1 cellular context compared by ENCODE assay signal in the genomic region with DNA sequence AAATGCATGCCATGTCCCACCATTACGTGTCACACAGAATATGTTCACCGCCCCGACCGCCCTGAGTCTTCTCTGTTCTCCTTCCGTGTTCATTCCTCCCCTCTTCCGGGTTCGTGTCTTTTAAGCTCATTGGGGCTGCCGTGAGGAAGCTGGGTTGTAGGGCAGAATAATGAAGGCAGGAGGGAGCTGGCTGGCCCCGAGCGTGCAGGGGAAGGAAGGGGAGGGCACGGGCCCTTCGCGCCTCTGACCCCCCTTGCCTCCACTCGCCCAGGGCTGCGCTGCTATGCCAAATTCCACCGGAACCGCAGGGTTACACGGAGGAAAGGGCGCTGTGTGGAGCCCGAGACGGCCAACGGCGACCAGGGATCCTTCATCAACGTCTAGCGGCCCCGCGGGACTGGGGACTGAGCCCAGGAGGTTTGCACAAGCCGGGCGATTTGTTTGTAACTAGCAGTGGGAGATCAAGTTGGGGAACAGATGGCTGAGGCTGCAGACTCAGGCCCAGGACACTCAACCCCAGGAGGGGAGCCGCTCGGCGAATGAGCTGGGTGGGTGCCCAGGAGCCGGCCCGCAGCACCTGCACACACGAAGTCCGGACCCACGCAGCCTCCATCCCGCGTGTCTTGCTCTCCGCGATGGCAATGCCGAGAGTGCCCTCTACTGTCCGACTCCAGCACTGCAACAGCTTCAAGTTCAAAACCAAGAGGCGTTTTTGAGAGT.
A peak's percentile ranks its signal among the peaks of the same experiment; 100 is the strongest.
TF ChIP-seq lines count a peak whose summit lies in the region.

No MANE protein-coding gene starts in this region.

TF ChIP-seq in K562, 482 proteins besides CTCF, POLR2A, EP300 and RAD21 (continued from another document and continues in another):
- TF ChIP-seq, protein P1, sequence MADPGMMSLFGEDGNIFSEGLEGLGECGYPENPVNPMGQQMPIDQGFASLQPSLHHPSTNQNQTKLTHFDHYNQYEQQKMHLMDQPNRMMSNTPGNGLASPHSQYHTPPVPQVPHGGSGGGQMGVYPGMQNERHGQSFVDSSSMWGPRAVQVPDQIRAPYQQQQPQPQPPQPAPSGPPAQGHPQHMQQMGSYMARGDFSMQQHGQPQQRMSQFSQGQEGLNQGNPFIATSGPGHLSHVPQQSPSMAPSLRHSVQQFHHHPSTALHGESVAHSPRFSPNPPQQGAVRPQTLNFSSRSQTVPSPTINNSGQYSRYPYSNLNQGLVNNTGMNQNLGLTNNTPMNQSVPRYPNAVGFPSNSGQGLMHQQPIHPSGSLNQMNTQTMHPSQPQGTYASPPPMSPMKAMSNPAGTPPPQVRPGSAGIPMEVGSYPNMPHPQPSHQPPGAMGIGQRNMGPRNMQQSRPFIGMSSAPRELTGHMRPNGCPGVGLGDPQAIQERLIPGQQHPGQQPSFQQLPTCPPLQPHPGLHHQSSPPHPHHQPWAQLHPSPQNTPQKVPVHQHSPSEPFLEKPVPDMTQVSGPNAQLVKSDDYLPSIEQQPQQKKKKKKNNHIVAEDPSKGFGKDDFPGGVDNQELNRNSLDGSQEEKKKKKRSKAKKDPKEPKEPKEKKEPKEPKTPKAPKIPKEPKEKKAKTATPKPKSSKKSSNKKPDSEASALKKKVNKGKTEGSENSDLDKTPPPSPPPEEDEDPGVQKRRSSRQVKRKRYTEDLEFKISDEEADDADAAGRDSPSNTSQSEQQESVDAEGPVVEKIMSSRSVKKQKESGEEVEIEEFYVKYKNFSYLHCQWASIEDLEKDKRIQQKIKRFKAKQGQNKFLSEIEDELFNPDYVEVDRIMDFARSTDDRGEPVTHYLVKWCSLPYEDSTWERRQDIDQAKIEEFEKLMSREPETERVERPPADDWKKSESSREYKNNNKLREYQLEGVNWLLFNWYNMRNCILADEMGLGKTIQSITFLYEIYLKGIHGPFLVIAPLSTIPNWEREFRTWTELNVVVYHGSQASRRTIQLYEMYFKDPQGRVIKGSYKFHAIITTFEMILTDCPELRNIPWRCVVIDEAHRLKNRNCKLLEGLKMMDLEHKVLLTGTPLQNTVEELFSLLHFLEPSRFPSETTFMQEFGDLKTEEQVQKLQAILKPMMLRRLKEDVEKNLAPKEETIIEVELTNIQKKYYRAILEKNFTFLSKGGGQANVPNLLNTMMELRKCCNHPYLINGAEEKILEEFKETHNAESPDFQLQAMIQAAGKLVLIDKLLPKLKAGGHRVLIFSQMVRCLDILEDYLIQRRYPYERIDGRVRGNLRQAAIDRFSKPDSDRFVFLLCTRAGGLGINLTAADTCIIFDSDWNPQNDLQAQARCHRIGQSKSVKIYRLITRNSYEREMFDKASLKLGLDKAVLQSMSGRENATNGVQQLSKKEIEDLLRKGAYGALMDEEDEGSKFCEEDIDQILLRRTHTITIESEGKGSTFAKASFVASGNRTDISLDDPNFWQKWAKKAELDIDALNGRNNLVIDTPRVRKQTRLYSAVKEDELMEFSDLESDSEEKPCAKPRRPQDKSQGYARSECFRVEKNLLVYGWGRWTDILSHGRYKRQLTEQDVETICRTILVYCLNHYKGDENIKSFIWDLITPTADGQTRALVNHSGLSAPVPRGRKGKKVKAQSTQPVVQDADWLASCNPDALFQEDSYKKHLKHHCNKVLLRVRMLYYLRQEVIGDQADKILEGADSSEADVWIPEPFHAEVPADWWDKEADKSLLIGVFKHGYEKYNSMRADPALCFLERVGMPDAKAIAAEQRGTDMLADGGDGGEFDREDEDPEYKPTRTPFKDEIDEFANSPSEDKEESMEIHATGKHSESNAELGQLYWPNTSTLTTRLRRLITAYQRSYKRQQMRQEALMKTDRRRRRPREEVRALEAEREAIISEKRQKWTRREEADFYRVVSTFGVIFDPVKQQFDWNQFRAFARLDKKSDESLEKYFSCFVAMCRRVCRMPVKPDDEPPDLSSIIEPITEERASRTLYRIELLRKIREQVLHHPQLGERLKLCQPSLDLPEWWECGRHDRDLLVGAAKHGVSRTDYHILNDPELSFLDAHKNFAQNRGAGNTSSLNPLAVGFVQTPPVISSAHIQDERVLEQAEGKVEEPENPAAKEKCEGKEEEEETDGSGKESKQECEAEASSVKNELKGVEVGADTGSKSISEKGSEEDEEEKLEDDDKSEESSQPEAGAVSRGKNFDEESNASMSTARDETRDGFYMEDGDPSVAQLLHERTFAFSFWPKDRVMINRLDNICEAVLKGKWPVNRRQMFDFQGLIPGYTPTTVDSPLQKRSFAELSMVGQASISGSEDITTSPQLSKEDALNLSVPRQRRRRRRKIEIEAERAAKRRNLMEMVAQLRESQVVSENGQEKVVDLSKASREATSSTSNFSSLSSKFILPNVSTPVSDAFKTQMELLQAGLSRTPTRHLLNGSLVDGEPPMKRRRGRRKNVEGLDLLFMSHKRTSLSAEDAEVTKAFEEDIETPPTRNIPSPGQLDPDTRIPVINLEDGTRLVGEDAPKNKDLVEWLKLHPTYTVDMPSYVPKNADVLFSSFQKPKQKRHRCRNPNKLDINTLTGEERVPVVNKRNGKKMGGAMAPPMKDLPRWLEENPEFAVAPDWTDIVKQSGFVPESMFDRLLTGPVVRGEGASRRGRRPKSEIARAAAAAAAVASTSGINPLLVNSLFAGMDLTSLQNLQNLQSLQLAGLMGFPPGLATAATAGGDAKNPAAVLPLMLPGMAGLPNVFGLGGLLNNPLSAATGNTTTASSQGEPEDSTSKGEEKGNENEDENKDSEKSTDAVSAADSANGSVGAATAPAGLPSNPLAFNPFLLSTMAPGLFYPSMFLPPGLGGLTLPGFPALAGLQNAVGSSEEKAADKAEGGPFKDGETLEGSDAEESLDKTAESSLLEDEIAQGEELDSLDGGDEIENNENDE (IDR thresholded peaks at IDR 0.05; ENCODE audit: low read depth, low read length) = no peak
- TF ChIP-seq RCOR1 (IDR thresholded peaks at IDR 0.05; ENCODE audit: borderline replicate concordance in 1 of 2, low read depth in 2 of 2, low read length in 2 of 2) (peak in 1 of 2 experiments; percentile 67; a peak in 2 of 4 replicates), CHD2 (IDR thresholded peaks at IDR 0.05; ENCODE audit: low read depth, low read length) (no peak), MTA1 (IDR thresholded peaks at IDR 0.05; ENCODE audit: borderline replicate concordance) (no peak; the same call in 1 of the 2 replicates), SOX6 (IDR thresholded peaks at IDR 0.05) (0 out of 2 replicates have a peak, but pooled peaks have one; percentile 27), KLF16 (IDR thresholded peaks at IDR 0.05) (peak; percentile 58; the same call in 1 of the 2 replicates), JUND (IDR thresholded peaks at IDR 0.05; ENCODE audit: borderline replicate concordance, low read depth, low read length) (peak; percentile 39; the same call in 1 of the 2 replicates), JUND (tag; IDR thresholded peaks at IDR 0.05; ENCODE audit: borderline replicate concordance, low read depth, low read length) (no peak), SRSF3 (IDR thresholded peaks at IDR 0.05; ENCODE audit: insufficient read depth, low read length) (no peak), GATAD2A (IDR thresholded peaks at IDR 0.05) (peak; percentile 77), GATAD2B (IDR thresholded peaks at IDR 0.05; ENCODE audit: borderline replicate concordance) (peak; percentile 67; the same call in 1 of the 2 replicates), CBX3 (IDR thresholded peaks at IDR 0.05; ENCODE audit: borderline replicate concordance in 1 of 2, low read length in 2 of 2) (peak in 1 of 2 experiments; percentile 60; a peak in 1 of 3 replicates), NONO (IDR thresholded peaks at IDR 0.05; ENCODE audit: low read depth in 2 of 2, low read length in 1 of 2) (peak in 1 of 2 experiments; percentile 33; a peak in 1 of 4 replicates), MEF2D (tag; conservative IDR thresholded peaks at IDR 0.05; ENCODE audit: low read depth) (0 out of 2 replicates have a peak, but pooled peaks have one; percentile 19), RBM17 (IDR thresholded peaks at IDR 0.05; ENCODE audit: borderline replicate concordance, low read depth, low read length) (no peak), MBD2 (IDR thresholded peaks at IDR 0.05; ENCODE audit: borderline replicate concordance, low read depth) (no peak), ESRRA (IDR thresholded peaks at IDR 0.05; ENCODE audit: borderline replicate concordance, low read depth) (peak; percentile 38; the same call in 1 of the 2 replicates), DNMT1 (IDR thresholded peaks at IDR 0.05) (0 out of 2 replicates have a peak, but pooled peaks have one; percentile 46), BRD4 (IDR thresholded peaks at IDR 0.05) (peak; percentile 54; the same call in 1 of the 2 replicates), STAG1 (CRISPR knock-in tag; IDR thresholded peaks at IDR 0.05; ENCODE audit: borderline replicate concordance) (peak; percentile 83; the same call in 1 of the 2 replicates)
- TF ChIP-seq, protein P2, sequence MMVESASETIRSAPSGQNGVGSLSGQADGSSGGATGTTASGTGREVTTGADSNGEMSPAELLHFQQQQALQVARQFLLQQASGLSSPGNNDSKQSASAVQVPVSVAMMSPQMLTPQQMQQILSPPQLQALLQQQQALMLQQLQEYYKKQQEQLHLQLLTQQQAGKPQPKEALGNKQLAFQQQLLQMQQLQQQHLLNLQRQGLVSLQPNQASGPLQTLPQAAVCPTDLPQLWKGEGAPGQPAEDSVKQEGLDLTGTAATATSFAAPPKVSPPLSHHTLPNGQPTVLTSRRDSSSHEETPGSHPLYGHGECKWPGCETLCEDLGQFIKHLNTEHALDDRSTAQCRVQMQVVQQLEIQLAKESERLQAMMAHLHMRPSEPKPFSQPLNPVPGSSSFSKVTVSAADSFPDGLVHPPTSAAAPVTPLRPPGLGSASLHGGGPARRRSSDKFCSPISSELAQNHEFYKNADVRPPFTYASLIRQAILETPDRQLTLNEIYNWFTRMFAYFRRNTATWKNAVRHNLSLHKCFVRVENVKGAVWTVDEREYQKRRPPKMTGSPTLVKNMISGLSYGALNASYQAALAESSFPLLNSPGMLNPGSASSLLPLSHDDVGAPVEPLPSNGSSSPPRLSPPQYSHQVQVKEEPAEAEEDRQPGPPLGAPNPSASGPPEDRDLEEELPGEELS (CRISPR knock-in tag; IDR thresholded peaks at IDR 0.05; ENCODE audit: borderline replicate concordance) = 0 out of 2 replicates have a peak, but pooled peaks have one; percentile 72
- TF ChIP-seq, protein P3, sequence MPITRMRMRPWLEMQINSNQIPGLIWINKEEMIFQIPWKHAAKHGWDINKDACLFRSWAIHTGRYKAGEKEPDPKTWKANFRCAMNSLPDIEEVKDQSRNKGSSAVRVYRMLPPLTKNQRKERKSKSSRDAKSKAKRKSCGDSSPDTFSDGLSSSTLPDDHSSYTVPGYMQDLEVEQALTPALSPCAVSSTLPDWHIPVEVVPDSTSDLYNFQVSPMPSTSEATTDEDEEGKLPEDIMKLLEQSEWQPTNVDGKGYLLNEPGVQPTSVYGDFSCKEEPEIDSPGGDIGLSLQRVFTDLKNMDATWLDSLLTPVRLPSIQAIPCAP (CRISPR knock-in tag; IDR thresholded peaks at IDR 0.05; ENCODE audit: borderline replicate concordance) = 0 out of 2 replicates have a peak, but pooled peaks have one; percentile 23
- TF ChIP-seq, protein P4, sequence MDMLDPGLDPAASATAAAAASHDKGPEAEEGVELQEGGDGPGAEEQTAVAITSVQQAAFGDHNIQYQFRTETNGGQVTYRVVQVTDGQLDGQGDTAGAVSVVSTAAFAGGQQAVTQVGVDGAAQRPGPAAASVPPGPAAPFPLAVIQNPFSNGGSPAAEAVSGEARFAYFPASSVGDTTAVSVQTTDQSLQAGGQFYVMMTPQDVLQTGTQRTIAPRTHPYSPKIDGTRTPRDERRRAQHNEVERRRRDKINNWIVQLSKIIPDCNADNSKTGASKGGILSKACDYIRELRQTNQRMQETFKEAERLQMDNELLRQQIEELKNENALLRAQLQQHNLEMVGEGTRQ (CRISPR knock-in tag; IDR thresholded peaks at IDR 0.05) = no peak
- TF ChIP-seq, protein P5, sequence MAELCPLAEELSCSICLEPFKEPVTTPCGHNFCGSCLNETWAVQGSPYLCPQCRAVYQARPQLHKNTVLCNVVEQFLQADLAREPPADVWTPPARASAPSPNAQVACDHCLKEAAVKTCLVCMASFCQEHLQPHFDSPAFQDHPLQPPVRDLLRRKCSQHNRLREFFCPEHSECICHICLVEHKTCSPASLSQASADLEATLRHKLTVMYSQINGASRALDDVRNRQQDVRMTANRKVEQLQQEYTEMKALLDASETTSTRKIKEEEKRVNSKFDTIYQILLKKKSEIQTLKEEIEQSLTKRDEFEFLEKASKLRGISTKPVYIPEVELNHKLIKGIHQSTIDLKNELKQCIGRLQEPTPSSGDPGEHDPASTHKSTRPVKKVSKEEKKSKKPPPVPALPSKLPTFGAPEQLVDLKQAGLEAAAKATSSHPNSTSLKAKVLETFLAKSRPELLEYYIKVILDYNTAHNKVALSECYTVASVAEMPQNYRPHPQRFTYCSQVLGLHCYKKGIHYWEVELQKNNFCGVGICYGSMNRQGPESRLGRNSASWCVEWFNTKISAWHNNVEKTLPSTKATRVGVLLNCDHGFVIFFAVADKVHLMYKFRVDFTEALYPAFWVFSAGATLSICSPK (IDR thresholded peaks at IDR 0.05; ENCODE audit: borderline replicate concordance) = no peak
- TF ChIP-seq, protein P6, sequence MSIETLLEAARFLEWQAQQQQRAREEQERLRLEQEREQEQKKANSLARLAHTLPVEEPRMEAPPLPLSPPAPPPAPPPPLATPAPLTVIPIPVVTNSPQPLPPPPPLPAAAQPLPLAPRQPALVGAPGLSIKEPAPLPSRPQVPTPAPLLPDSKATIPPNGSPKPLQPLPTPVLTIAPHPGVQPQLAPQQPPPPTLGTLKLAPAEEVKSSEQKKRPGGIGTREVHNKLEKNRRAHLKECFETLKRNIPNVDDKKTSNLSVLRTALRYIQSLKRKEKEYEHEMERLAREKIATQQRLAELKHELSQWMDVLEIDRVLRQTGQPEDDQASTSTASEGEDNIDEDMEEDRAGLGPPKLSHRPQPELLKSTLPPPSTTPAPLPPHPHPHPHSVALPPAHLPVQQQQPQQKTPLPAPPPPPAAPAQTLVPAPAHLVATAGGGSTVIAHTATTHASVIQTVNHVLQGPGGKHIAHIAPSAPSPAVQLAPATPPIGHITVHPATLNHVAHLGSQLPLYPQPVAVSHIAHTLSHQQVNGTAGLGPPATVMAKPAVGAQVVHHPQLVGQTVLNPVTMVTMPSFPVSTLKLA (conservative IDR thresholded peaks at IDR 0.05) = peak in 1 of 2 experiments; percentile 58; a peak in 1 of 4 replicates
- TF ChIP-seq, protein P7, sequence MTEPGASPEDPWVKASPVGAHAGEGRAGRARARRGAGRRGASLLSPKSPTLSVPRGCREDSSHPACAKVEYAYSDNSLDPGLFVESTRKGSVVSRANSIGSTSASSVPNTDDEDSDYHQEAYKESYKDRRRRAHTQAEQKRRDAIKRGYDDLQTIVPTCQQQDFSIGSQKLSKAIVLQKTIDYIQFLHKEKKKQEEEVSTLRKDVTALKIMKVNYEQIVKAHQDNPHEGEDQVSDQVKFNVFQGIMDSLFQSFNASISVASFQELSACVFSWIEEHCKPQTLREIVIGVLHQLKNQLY (CRISPR knock-in tag; conservative IDR thresholded peaks at IDR 0.05) = no peak
